ENCODE assay signal across 26 cellular contexts in genomic region chr1:64664287-64664686, GRCh38.
DNase-seq lines count a peak whose midpoint lies in the region; ATAC-seq, FAIRE-seq and TF ChIP-seq lines count a peak whose summit lies in the region.
"Had no signal": no experiment of that assay in that cellular context is flagged by ENCODE, and none has a peak within 500 bp of the region (broad histone marks: within the 10 kb centered on the region; RNA-seq: fewer than 3 reads in every experiment).

No MANE protein-coding gene starts in this region.

- in situ Hi-C loops in HepG2 (cut with HindIII; ENCODE audit: extremely low pct_ligation_motif_present, low pct_unique_long_range_greater_than_20kb): no loop called here

- H3K9me3 Mint-ChIP-seq in mesothelial cell of epicardium (no peaks in the 10 kb centered on the region), endothelial cell (ENCODE audit: unreplicated experiment) (no peaks in the 10 kb centered on the region), immature natural killer cell (no peaks in the 10 kb centered on the region)
- H3K9me3 Mint-ChIP-seq: activated naive CD4-positive, alpha-beta T cell treated with anti-CD3 and anti-CD28 coated beads, Interleukin-2, amount 50 U/mL, for 72 hours; activated T-helper 17 cell treated with anti-CD3 and anti-CD28 coated beads, Interleukin-2, amount 50 U/mL, for 72 hours; HFFc6 had no signal

- no peaks in the 10 kb centered on the region for H3K79me2 ChIP-seq in HepG2 (ENCODE audit: insufficient read depth, low read length)

- no peak overlapping the region for H3K27ac ChIP-seq in HepG2 (ENCODE audit: extremely low read length, insufficient read depth, low read length)
- H3K27ac ChIP-seq in right lobe of liver: no peak overlapping the region
- H3K27ac ChIP-seq: BLaER1, coronary artery, gastrocnemius medialis, GM23248, lower lobe of right lung, PC-9, upper lobe of left lung had no signal

- H2AFZ ChIP-seq in HepG2 (ENCODE audit: low read length): no peak overlapping the region
- H2AFZ ChIP-seq: GM23248, PC-9 had no signal

- CTCF ChIA-PET in HepG2 (lab: Yijun Ruan, JAX; ENCODE audit: low intra/inter-chr PET ratio, low total read pairs): no interaction called here

- TF ChIP-seq POLR2A in HepG2 (IDR thresholded peaks at IDR 0.05; ENCODE audit: insufficient read depth in 1 of 2, low read depth in 2 of 2, low read length in 2 of 2): no peak
- TF ChIP-seq POLR2A in right lobe of liver (IDR thresholded peaks at IDR 0.05): no peak

- H3K4me1 Mint-ChIP-seq in mesothelial cell of epicardium: peaks cover 19% of the 10 kb centered on the region
- H3K4me1 Mint-ChIP-seq in endothelial cell (ENCODE audit: unreplicated experiment): no peaks in the 10 kb centered on the region
- no peaks in the 10 kb centered on the region for H3K4me1 Mint-ChIP-seq in immature natural killer cell
- H3K4me1 Mint-ChIP-seq: activated T-helper 17 cell treated with anti-CD3 and anti-CD28 coated beads, Interleukin-2, amount 50 U/mL, for 72 hours had no signal

- no peaks in the 10 kb centered on the region for H4K20me1 ChIP-seq in HepG2 (ENCODE audit: insufficient read depth, low read length)
- H4K20me1 ChIP-seq: BLaER1 had no signal

- 55% methylated on average over 6 of the region's 6 CpGs for WGBS in HepG2 (ENCODE audit: low lambda C conversion rate)
- 91% methylated on average over 6 of the region's 6 CpGs for WGBS in right lobe of liver (ENCODE audit: insufficient coverage, low coverage, low lambda C conversion rate, missing lambda C conversion rate)

- H3K27me3 Mint-ChIP-seq in mesothelial cell of epicardium (ENCODE audit: low read depth) (no peaks in the 10 kb centered on the region), endothelial cell (ENCODE audit: unreplicated experiment) (no peaks in the 10 kb centered on the region), immature natural killer cell (ENCODE audit: low read depth in 3 of 3) (peaks cover 2 to 12% (median 3%) of the 10 kb centered on the region in 3 donors)

- H3K36me3 Mint-ChIP-seq in mesothelial cell of epicardium: peaks cover 20% of the 10 kb centered on the region
- peaks cover 19% of the 10 kb centered on the region for H3K36me3 Mint-ChIP-seq in endothelial cell (ENCODE audit: low read depth, unreplicated experiment)
- no peaks in the 10 kb centered on the region for H3K36me3 Mint-ChIP-seq in immature natural killer cell
- H3K36me3 Mint-ChIP-seq: activated naive CD4-positive, alpha-beta T cell treated with anti-CD3 and anti-CD28 coated beads, Interleukin-2, amount 50 U/mL, for 72 hours had no signal

- H3K27me3 ChIP-seq in HepG2 (ENCODE audit: control insufficient read depth in 1 of 2, insufficient read depth in 2 of 2, low read length in 2 of 2) (no peaks in the 10 kb centered on the region), right lobe of liver (no peaks in the 10 kb centered on the region)
- H3K27me3 ChIP-seq: BLaER1, gastrocnemius medialis, upper lobe of left lung had no signal

- H3K4me3 Mint-ChIP-seq in mesothelial cell of epicardium (no peak overlapping the region), endothelial cell (ENCODE audit: unreplicated experiment) (no peak overlapping the region), immature natural killer cell (no peak overlapping the region)
- H3K4me3 Mint-ChIP-seq: activated T-helper 17 cell treated with anti-CD3 and anti-CD28 coated beads, Interleukin-2, amount 50 U/mL, for 72 hours; HFFc6 had no signal

- H3K4me3 ChIP-seq in HepG2 (replicated peaks in 1 of 3; ENCODE audit: insufficient read depth in 1 of 3, low read depth in 2 of 3, low read length in 3 of 3): no peak overlapping the region
- H3K4me3 ChIP-seq in right lobe of liver: no peak overlapping the region
- H3K4me3 ChIP-seq: BLaER1, coronary artery, gastrocnemius medialis, GM23248, lower lobe of right lung, PC-9, upper lobe of left lung had no signal

- no peak for FAIRE-seq in HepG2 (lab: Jason Lieb, UNC)
- FAIRE-seq: small intestine had no signal

- TF ChIP-seq EP300 in HepG2 (IDR thresholded peaks at IDR 0.05; ENCODE audit: low read depth in 2 of 2, low read length in 2 of 2) (no peak), HepG2 (CRISPR knock-in tag; IDR thresholded peaks at IDR 0.05; ENCODE audit: borderline replicate concordance) (no peak)

- ATAC-seq in HepG2 (no peak), right lobe of liver (no peak)
- ATAC-seq: activated T-helper 17 cell treated with anti-CD3 and anti-CD28 coated beads, Interleukin-2, amount 50 U/mL, for 72 hours; gastrocnemius medialis; lower lobe of right lung had no signal

- H3K27ac Mint-ChIP-seq in mesothelial cell of epicardium: peak overlapping the region; percentile 44
- no peak overlapping the region for H3K27ac Mint-ChIP-seq in endothelial cell (ENCODE audit: unreplicated experiment)
- no peak overlapping the region for H3K27ac Mint-ChIP-seq in immature natural killer cell
- H3K27ac Mint-ChIP-seq: activated naive CD4-positive, alpha-beta T cell treated with anti-CD3 and anti-CD28 coated beads, Interleukin-2, amount 50 U/mL, for 72 hours; activated T-helper 17 cell treated with anti-CD3 and anti-CD28 coated beads, Interleukin-2, amount 50 U/mL, for 72 hours; HFFc6 had no signal

- intact Hi-C loops in HepG2 (cut with micrococcal nuclease; ENCODE audit: unreplicated experiment): no loop called here
- intact Hi-C loops in right lobe of liver (cut with DNase I): no loop called here

- no peaks in the 10 kb centered on the region for H3K4me1 ChIP-seq in HepG2 (ENCODE audit: insufficient read depth, low read length)
- no peaks in the 10 kb centered on the region for H3K4me1 ChIP-seq in right lobe of liver
- H3K4me1 ChIP-seq: gastrocnemius medialis, lower lobe of right lung, upper lobe of left lung had no signal

- no TSS peak for BruUV-seq in HepG2 (replicated peaks; lab: Mats Ljungman, UMichigan)

- no peak overlapping the region for H3K9ac ChIP-seq in HepG2 (ENCODE audit: insufficient read depth, low read depth, low read length)
- H3K9ac ChIP-seq: BLaER1, GM23248 had no signal

- H3K36me3 ChIP-seq in HepG2 (replicated peaks in 1 of 2; ENCODE audit: control insufficient read depth in 1 of 2, insufficient read depth in 2 of 2, low read length in 2 of 2) (no peaks in the 10 kb centered on the region), right lobe of liver (no peaks in the 10 kb centered on the region)
- H3K36me3 ChIP-seq: gastrocnemius medialis had no signal

- no peak for TF ChIP-seq RAD21 in HepG2 (CRISPR knock-in tag; IDR thresholded peaks at IDR 0.05)

- TF ChIP-seq CTCF in HepG2 (CRISPR knock-in tag; IDR thresholded peaks at IDR 0.05) (no peak), right lobe of liver (IDR thresholded peaks at IDR 0.05) (no peak), mesothelial cell of epicardium (IDR thresholded peaks at IDR 0.05; ENCODE audit: unreplicated experiment) (no peak), endothelial cell (IDR thresholded peaks at IDR 0.05; ENCODE audit: unreplicated experiment) (no peak)

- H3K4me2 ChIP-seq in HepG2 (ENCODE audit: low read depth, low read length): no peak overlapping the region
- H3K4me2 ChIP-seq: BLaER1, PC-9 had no signal

- H3K9me3 ChIP-seq in HepG2 (ENCODE audit: low read length) (no peaks in the 10 kb centered on the region), right lobe of liver (no peaks in the 10 kb centered on the region)
- H3K9me3 ChIP-seq: BLaER1, gastrocnemius medialis, lower lobe of right lung, upper lobe of left lung had no signal

- POLR2A ChIA-PET in HepG2 (lab: Yijun Ruan, JAX): no interaction called here

- no peak for DNase-seq in HepG2 (ENCODE audit: low spot score)
- no peak for DNase-seq in right lobe of liver
- DNase-seq in cerebellar cortex (ENCODE audit: low spot score): peak; percentile 3
- no peak for DNase-seq in mesothelial cell of epicardium (ENCODE audit: low spot score in 2 of 2, unreplicated experiment in 2 of 2)
- no peak for DNase-seq in endothelial cell (ENCODE audit: low spot score)
- DNase-seq in immature natural killer cell: no peak
- DNase-seq in dedifferentiated amniotic fluid mesenchymal stem cell (ENCODE audit: extremely low spot score): no peak
- no peak for DNase-seq in NCI-H2107 treated with DMSO at 0.1 percent for 48 hours (lab: John Stamatoyannopoulos, UW; ENCODE audit: unreplicated experiment)
- DNase-seq: activated CD4-positive, alpha-beta T cell treated with anti-CD3 and anti-CD28 coated beads, Interleukin-2, amount 50 U/mL, for 1 hour; activated CD8-positive, alpha-beta memory T cell treated with anti-CD3 and anti-CD28 coated beads, Interleukin-2, amount 50 U/mL, for 4 hours; COR-L47; gastrocnemius medialis; HFFc6; lower lobe of right lung; NCI-H1436; NCI-H2171 treated with DMSO at 0.1 percent for 48 hours; occipital lobe; PC-9; small intestine; T-helper 9 cell; upper lobe of left lung had no signal

TF ChIP-seq in HepG2, 621 proteins besides CTCF, POLR2A, EP300 and RAD21:
- TF ChIP-seq CREB1 (IDR thresholded peaks at IDR 0.05) (peak; percentile 53; the same call in 1 of the 2 replicates), CREB1 (CRISPR knock-in tag; IDR thresholded peaks at IDR 0.05) (no peak), PTBP1 (IDR thresholded peaks at IDR 0.05; ENCODE audit: low read depth, low read length, poor library complexity, severe bottlenecking) (no peak)
